Comparison of ENCODE assay signal across 8 cellular contexts in the genomic region with DNA sequence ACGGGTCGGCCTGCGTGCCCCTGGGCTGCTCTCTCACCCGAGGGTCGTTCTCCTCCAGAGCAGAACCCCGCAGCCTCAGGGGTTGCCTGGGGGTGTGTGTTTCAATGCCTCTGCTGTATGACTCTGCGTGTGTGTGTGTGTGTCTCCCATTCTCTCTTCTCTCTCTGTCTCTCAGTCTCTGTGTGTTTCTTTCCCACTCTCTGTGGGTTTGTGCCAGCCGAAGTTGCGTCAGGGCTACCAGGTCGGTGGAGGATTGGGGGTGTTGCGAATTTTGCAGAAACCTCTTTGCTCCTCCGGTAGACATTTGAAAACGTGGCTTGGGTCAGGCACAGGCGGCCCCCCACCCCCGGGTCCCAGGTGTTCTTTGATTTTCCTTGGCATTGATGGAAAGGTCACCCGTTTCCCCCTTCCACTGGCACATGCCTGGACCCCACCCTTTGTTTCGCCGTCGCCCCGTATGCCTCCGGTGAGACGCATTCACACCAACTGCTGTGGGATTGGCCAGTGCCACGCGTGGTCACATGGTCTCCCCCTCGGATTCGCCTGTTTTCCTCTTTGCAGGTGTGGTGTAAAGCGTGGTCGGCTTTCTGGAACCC.
DNase-seq lines count a peak whose midpoint lies in the region; ATAC-seq, FAIRE-seq and TF ChIP-seq lines count a peak whose summit lies in the region.
"Not testable (repeated sequence)": the region's sequence is repeated elsewhere in the genome, so short reads cannot be mapped to it uniquely, and the experiment has no call there.

No MANE protein-coding gene starts in this region.

- H3K36me3 ChIP-seq in kidney (ENCODE audit: control insufficient read depth in 1 of 2, insufficient read depth in 2 of 2, low read length in 2 of 2); tibial nerve: not testable (repeated sequence)

- H3K36me3 Mint-ChIP-seq in CD4-positive, alpha-beta T cell (ENCODE audit: low read depth); activated naive CD4-positive, alpha-beta T cell treated with anti-CD3 and anti-CD28 coated beads for 36 hours (ENCODE audit: low read depth); chondrocyte (ENCODE audit: low read depth); naive B cell; progenitor cell of endocrine pancreas (ENCODE audit: insufficient read depth): not testable (repeated sequence)

- not testable (repeated sequence) for H3K9me3 ChIP-seq in CD4-positive, alpha-beta T cell (ENCODE audit: control insufficient read depth, low read length); kidney (ENCODE audit: control insufficient read depth in 1 of 2, low read length in 2 of 2); tibial nerve

- WGBS in tibial nerve, 2 donors: 49% methylated on average over 8 of the region's 28 CpGs; no CpG with 5 or more reads in 1 of the 2 donors

- FAIRE-seq in kidney (lab: Jason Lieb, UNC): not testable (repeated sequence)

- POLR2A ChIA-PET in CD4-positive, alpha-beta T cell (lab: Charles Lee): not testable (repeated sequence)

- H3K27me3 ChIP-seq in CD4-positive, alpha-beta T cell (ENCODE audit: control insufficient read depth, insufficient read depth, low read length); tibial nerve: not testable (repeated sequence)

- not testable (repeated sequence) for H3K27me3 Mint-ChIP-seq in CD4-positive, alpha-beta T cell; activated naive CD4-positive, alpha-beta T cell treated with anti-CD3 and anti-CD28 coated beads for 36 hours (ENCODE audit: low read depth); chondrocyte (ENCODE audit: low read depth); naive B cell; progenitor cell of endocrine pancreas

- H3K4me1 Mint-ChIP-seq in CD4-positive, alpha-beta T cell (ENCODE audit: low read depth); activated naive CD4-positive, alpha-beta T cell treated with anti-CD3 and anti-CD28 coated beads for 36 hours (ENCODE audit: low read depth); chondrocyte (ENCODE audit: low read depth); naive B cell; progenitor cell of endocrine pancreas (ENCODE audit: low read depth): not testable (repeated sequence)

- H3K4me3 ChIP-seq in kidney (ENCODE audit: low read length in 2 of 2); tibial nerve: not testable (repeated sequence)

- H3K4me3 Mint-ChIP-seq in CD4-positive, alpha-beta T cell: peak overlapping the region; percentile 68
- H3K4me3 Mint-ChIP-seq in activated naive CD4-positive, alpha-beta T cell treated with anti-CD3 and anti-CD28 coated beads for 36 hours: peak overlapping the region; percentile 42
- H3K4me3 Mint-ChIP-seq in chondrocyte (ENCODE audit: unreplicated experiment) (peak overlapping the region; percentile 3), naive B cell (peak overlapping the region in 5 of 8 donors; percentile 12 to 65 (median 42)), progenitor cell of endocrine pancreas (ENCODE audit: low read depth) (peak overlapping the region; percentile 22)

- TF ChIP-seq CTCF in CD4-positive, alpha-beta T cell (IDR thresholded peaks at IDR 0.05); chondrocyte (IDR thresholded peaks at IDR 0.05); kidney (IDR thresholded peaks at IDR 0.05; ENCODE audit: borderline replicate concordance, extremely low read depth, insufficient read depth); progenitor cell of endocrine pancreas (IDR thresholded peaks at IDR 0.05; ENCODE audit: unreplicated experiment); tibial nerve (IDR thresholded peaks at IDR 0.05): not testable (repeated sequence)

- H3K27ac Mint-ChIP-seq in CD4-positive, alpha-beta T cell; activated naive CD4-positive, alpha-beta T cell treated with anti-CD3 and anti-CD28 coated beads for 36 hours; chondrocyte (ENCODE audit: unreplicated experiment); naive B cell; progenitor cell of endocrine pancreas: not testable (repeated sequence)

- not testable (repeated sequence) for H3K27ac ChIP-seq in CD4-positive, alpha-beta T cell (ENCODE audit: low read depth, low read length); kidney (ENCODE audit: low read depth in 2 of 2, low read length in 2 of 2); tibial nerve

- H3K9me3 Mint-ChIP-seq in CD4-positive, alpha-beta T cell; activated naive CD4-positive, alpha-beta T cell treated with anti-CD3 and anti-CD28 coated beads for 36 hours; chondrocyte (ENCODE audit: low read depth); naive B cell; progenitor cell of endocrine pancreas (ENCODE audit: low read depth): not testable (repeated sequence)

- H3K9ac ChIP-seq in kidney (ENCODE audit: low read length in 2 of 2): not testable (repeated sequence)

- TF ChIP-seq POLR2A in tibial nerve (IDR thresholded peaks at IDR 0.05): not testable (repeated sequence)

- CTCF ChIA-PET in CD4-positive, alpha-beta T cell (lab: Charles Lee); activated naive CD4-positive, alpha-beta T cell treated with anti-CD3 and anti-CD28 coated beads for 36 hours (lab: Charles Lee): not testable (repeated sequence)

- intact Hi-C loops in CD4-positive, alpha-beta T cell (cut with DNase I, micrococcal nuclease); activated naive CD4-positive, alpha-beta T cell treated with anti-CD3 and anti-CD28 coated beads for 36 hours (cut with micrococcal nuclease); kidney (cut with DNase I): not testable (repeated sequence)

- ATAC-seq in CD4-positive, alpha-beta T cell (ENCODE audit: poor library complexity); naive B cell (ENCODE audit: low read depth in 2 of 2): not testable (repeated sequence)

- peak in 3 of 10 experiments; percentile 0 to 30 (median 2) for DNase-seq in CD4-positive, alpha-beta T cell
- peak; percentile 0 to 7 for DNase-seq in activated CD4-positive, alpha-beta T cell treated with anti-CD3 and anti-CD28 coated beads, Interleukin-2, amount 50 U/mL, for 48 hours
- DNase-seq in activated naive CD4-positive, alpha-beta T cell treated with anti-CD3 and anti-CD28 coated beads for 36 hours; naive B cell; progenitor cell of endocrine pancreas (ENCODE audit: low spot score, unreplicated experiment): not testable (repeated sequence)
- peak; percentile 56 for DNase-seq in chondrocyte (ENCODE audit: low spot score)
- peak; percentile 10 for DNase-seq in kidney
- DNase-seq in tibial nerve (ENCODE audit: low spot score in 2 of 2): peak; percentile 10 to 18

- not testable (repeated sequence) for TF ChIP-seq EP300 in tibial nerve (IDR thresholded peaks at IDR 0.05)

- not testable (repeated sequence) for H3K4me1 ChIP-seq in kidney (ENCODE audit: control insufficient read depth in 1 of 2, insufficient read depth in 1 of 2, low read depth in 1 of 2, low read length in 2 of 2); tibial nerve

Comparison
In these comparisons a context has a peak if more than half of its experiments do, and no peak if none do; other contexts are left out.
1. H3K4me3 Mint-ChIP-seq: peak in every context shown above with its lines; median percentile 68 in CD4-positive, alpha-beta T cell; 42 in activated naive CD4-positive, alpha-beta T cell treated with anti-CD3 and anti-CD28 coated beads for 36 hours; 42 in naive B cell; 22 in progenitor cell of endocrine pancreas; 3 in chondrocyte.